In genomic region chr1:41353744-41354143, GRCh38 we compare ENCODE assay signal across 10 cellular contexts. TPM values are rescaled to one million over a fixed set of nuclear protein-coding genes. Genes with fewer than 3 reads are reported as not detected.
DNase-seq lines count a peak whose midpoint lies in the region; ATAC-seq and TF ChIP-seq lines count a peak whose summit lies in the region.
"Had no signal": no experiment of that assay in that cellular context is flagged by ENCODE, and none has a peak within 500 bp of the region (broad histone marks: within the 10 kb centered on the region; RNA-seq: fewer than 3 reads in every experiment).

No MANE protein-coding gene starts in this region.

- no peaks in the 10 kb centered on the region for H3K27me3 ChIP-seq in smooth muscle cell (ENCODE audit: low read depth)

- 33% methylated on average over 9 of the region's 9 CpGs for WGBS in smooth muscle cell (ENCODE audit: low lambda C conversion rate)

- H3K27ac ChIP-seq in smooth muscle cell (ENCODE audit: low read depth), result no peak overlapping the region

- no peak overlapping the region for H3K9ac ChIP-seq in smooth muscle cell (ENCODE audit: low read depth)

- H2AFZ ChIP-seq in smooth muscle cell (ENCODE audit: low read depth), result no peak overlapping the region

- peak overlapping the region; percentile 64 for H3K4me2 ChIP-seq in smooth muscle cell

- DNase-seq in SW480 (ENCODE audit: low spot score) (peak; percentile 88), smooth muscle cell (lab: John Stamatoyannopoulos, UW; ENCODE audit: unreplicated experiment) (no peak), dermis blood vessel endothelial cell (no peak)
- DNase-seq: activated gamma-delta T cell treated with Interleukin-2 at 50 U/mL for 16 hours, GDM1, NCI-H2029 had no signal

- no peak for TF ChIP-seq CTCF in smooth muscle cell (IDR thresholded peaks at IDR 0.05; ENCODE audit: borderline replicate concordance, insufficient read depth, poor library complexity, severe bottlenecking)

- no peaks in the 10 kb centered on the region for H3K36me3 ChIP-seq in smooth muscle cell (ENCODE audit: low read depth)

- H3K9me3 ChIP-seq in smooth muscle cell (replicated peaks; ENCODE audit: low read depth), result no peaks in the 10 kb centered on the region

- peak; percentile 90 for ATAC-seq in GM18867 (IDR thresholded peaks at IDR 0.05; ENCODE audit: unreplicated experiment)
- ATAC-seq in HG03039 (IDR thresholded peaks at IDR 0.05; ENCODE audit: unreplicated experiment), result peak; percentile 60
- ATAC-seq in GM18861 (IDR thresholded peaks at IDR 0.05; ENCODE audit: unreplicated experiment), result no peak
- no peak for ATAC-seq in HG03520 (IDR thresholded peaks at IDR 0.05; ENCODE audit: unreplicated experiment)

- no peaks in the 10 kb centered on the region for H3K79me2 ChIP-seq in smooth muscle cell (ENCODE audit: low read depth)

- no peaks in the 10 kb centered on the region for H4K20me1 ChIP-seq in smooth muscle cell (ENCODE audit: low read depth)

- peaks cover 19% of the 10 kb centered on the region for H3K4me1 ChIP-seq in smooth muscle cell (ENCODE audit: low read depth)

- H3K4me3 ChIP-seq in smooth muscle cell, result no peak overlapping the region

- H3F3A ChIP-seq in smooth muscle cell (ENCODE audit: low read depth), result no peaks in the 10 kb centered on the region

RNA-seq across cellular contexts. Expression of gene FOXO6, which starts 7.5 kb away (rescaled TPM):
- total RNA-seq in smooth muscle cell (0.85 and 0.99 TPM in 2 replicates), dermis blood vessel endothelial cell (0.05 TPM in 1 of 2 replicates, not detected in the other)
- 1.7 and 2.3 TPM in 2 replicates for polyA plus RNA-seq in smooth muscle cell

Comparison
In these comparisons a context has a peak if more than half of its experiments do, and no peak if none do; other contexts are left out.
1. ATAC-seq: peak in GM18867 (single experiment) and HG03039 (single experiment); none in GM18861 (single experiment) and HG03520 (single experiment).